ENCODE assay signal across 20 cellular contexts in the genomic region with DNA sequence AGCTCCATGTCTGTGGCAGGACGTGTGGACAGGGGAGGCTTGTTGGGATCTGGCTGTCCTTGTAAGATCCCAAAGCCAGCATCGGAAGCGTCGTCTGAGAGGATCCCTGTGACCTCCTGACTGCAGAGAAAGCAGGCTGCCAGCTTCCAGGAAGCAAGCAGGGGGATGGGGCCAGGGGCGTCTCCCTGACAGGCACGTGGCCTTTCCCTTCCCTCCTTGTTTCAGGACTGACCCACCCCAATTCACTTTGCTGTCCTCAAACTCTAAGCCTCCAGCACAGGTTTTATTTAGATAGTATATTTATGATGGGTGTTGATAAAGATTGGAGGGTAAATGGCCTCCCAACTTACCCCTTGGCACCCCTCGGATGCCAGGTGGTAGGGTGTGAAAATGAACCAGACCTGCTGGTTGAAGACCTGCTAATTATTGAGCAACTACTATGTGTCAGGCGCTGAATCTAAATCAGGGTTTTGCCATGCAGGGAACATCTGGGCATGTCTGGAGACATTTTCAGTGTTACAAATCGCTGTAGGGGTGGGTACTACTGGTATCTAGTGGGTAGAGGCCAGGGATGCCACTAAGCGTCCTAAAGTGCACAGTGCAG. TPM values are rescaled to one million over a fixed set of nuclear protein-coding genes. Genes with fewer than 3 reads are reported as not detected.
A peak's percentile ranks its signal among the peaks of the same experiment; 100 is the strongest.
DNase-seq lines count a peak whose midpoint lies in the region; ATAC-seq, FAIRE-seq and TF ChIP-seq lines count a peak whose summit lies in the region.
"Had no signal": no experiment of that assay in that cellular context is flagged by ENCODE, and none has a peak within 500 bp of the region (broad histone marks: within the 10 kb centered on the region; RNA-seq: fewer than 3 reads in every experiment).

No MANE protein-coding gene starts in this region.

- no peaks in the 10 kb centered on the region for H3K9me1 ChIP-seq in K562 (ENCODE audit: control insufficient read depth, insufficient read depth, low read length)

- H3K9me3 ChIP-seq in T-helper 17 cell (ENCODE audit: control insufficient read depth, low read length, poor library complexity, severe bottlenecking), result no peaks in the 10 kb centered on the region
- H3K9me3 ChIP-seq in K562 (replicated peaks; ENCODE audit: control insufficient read depth, insufficient read depth, low read depth, low read length), result no peaks in the 10 kb centered on the region
- no peaks in the 10 kb centered on the region for H3K9me3 ChIP-seq in smooth muscle cell (replicated peaks; ENCODE audit: low read depth)
- H3K9me3 ChIP-seq in effector memory CD4-positive, alpha-beta T cell (ENCODE audit: control insufficient read depth, low read length), result no peaks in the 10 kb centered on the region
- H3K9me3 ChIP-seq: ovary had no signal

- intact Hi-C loops in K562 (cut with micrococcal nuclease), result no loop called here

- H4K20me1 ChIP-seq in K562 (replicated peaks; ENCODE audit: control insufficient read depth, insufficient read depth, low read length) (no peaks in the 10 kb centered on the region), smooth muscle cell (ENCODE audit: low read depth) (no peaks in the 10 kb centered on the region)

- no peak for TF ChIP-seq EP300 in K562 (IDR thresholded peaks at IDR 0.05; ENCODE audit: low read length)

- H3K9ac ChIP-seq in K562 (ENCODE audit: insufficient read depth in 1 of 2, low read depth in 2 of 2, low read length in 2 of 2) (peak overlapping the region; percentile 44 to 90; a peak in 3 of 4 replicates), smooth muscle cell (ENCODE audit: low read depth) (no peak overlapping the region)
- H3K9ac ChIP-seq: GM23248 had no signal

- H2AFZ ChIP-seq in K562 (ENCODE audit: low read depth, low read length) (peak overlapping the region; percentile 98), smooth muscle cell (ENCODE audit: low read depth) (no peak overlapping the region)
- H2AFZ ChIP-seq: GM23248 had no signal

- H3K4me3 Mint-ChIP-seq in activated naive CD4-positive, alpha-beta T cell treated with anti-CD3 and anti-CD28 coated beads, Interleukin-2, amount 10 ng/mL, durations not matched to agents 7 days and 5 days, result peak overlapping the region; percentile 12
- peak overlapping the region; percentile 5 for H3K4me3 Mint-ChIP-seq in T-helper 17 cell
- H3K4me3 Mint-ChIP-seq in stimulated activated naive B cell treated with anti-CD40 and anti-IgM and Interleukin-4, amounts not matched to agents 10 μg/mL and 1 μg/mL and 100 μg/mL, for 72 hours, result no peak overlapping the region
- H3K4me3 Mint-ChIP-seq: endodermal cell had no signal

- no peak for TF ChIP-seq POLR2A in K562 (conservative IDR thresholded peaks at IDR 0.05)

- peak overlapping the region; percentile 19 for H3K4me2 ChIP-seq in K562 (ENCODE audit: insufficient read depth, low read length)
- no peak overlapping the region for H3K4me2 ChIP-seq in smooth muscle cell

- H3K36me3 ChIP-seq in K562 (ENCODE audit: control insufficient read depth, insufficient read depth, low read length) (no peaks in the 10 kb centered on the region), smooth muscle cell (ENCODE audit: low read depth) (no peaks in the 10 kb centered on the region)
- H3K36me3 ChIP-seq in effector memory CD4-positive, alpha-beta T cell (ENCODE audit: control insufficient read depth, insufficient read depth, low read length), result no peaks in the 10 kb centered on the region
- H3K36me3 ChIP-seq: ovary had no signal

- no peak for FAIRE-seq in K562 (lab: Jason Lieb, UNC)
- FAIRE-seq: D721Med had no signal

- BruUV-seq in K562 (replicated peaks; lab: Mats Ljungman, UMichigan), result no TSS peak

- TF ChIP-seq CTCF in K562 (IDR thresholded peaks at IDR 0.05 in 2 of 3, conservative IDR thresholded peaks at IDR 0.05 in 1 of 3; ENCODE audit: insufficient read depth in 2 of 3, low read depth in 1 of 3, low read length in 3 of 3), result no peak
- no peak for TF ChIP-seq CTCF in smooth muscle cell (IDR thresholded peaks at IDR 0.05; ENCODE audit: borderline replicate concordance, insufficient read depth, poor library complexity, severe bottlenecking)

- H3K27ac ChIP-seq in K562 (ENCODE audit: extremely low read depth, low read depth, low read length), result peak overlapping the region; percentile 68
- H3K27ac ChIP-seq in smooth muscle cell (ENCODE audit: low read depth), result no peak overlapping the region
- H3K27ac ChIP-seq in effector memory CD4-positive, alpha-beta T cell (ENCODE audit: insufficient read depth, low read length, poor library complexity, severe bottlenecking), result no peak overlapping the region
- H3K27ac ChIP-seq: GM23248, ovary had no signal

- peaks cover 3% of the 10 kb centered on the region for H3K36me3 Mint-ChIP-seq in activated naive CD4-positive, alpha-beta T cell treated with anti-CD3 and anti-CD28 coated beads, Interleukin-2, amount 10 ng/mL, durations not matched to agents 7 days and 5 days
- no peaks in the 10 kb centered on the region for H3K36me3 Mint-ChIP-seq in T-helper 17 cell (ENCODE audit: low read depth)
- H3K36me3 Mint-ChIP-seq in stimulated activated naive B cell treated with anti-CD40 and anti-IgM and Interleukin-4, amounts not matched to agents 10 μg/mL and 1 μg/mL and 100 μg/mL, for 72 hours, result no peaks in the 10 kb centered on the region

- no peaks in the 10 kb centered on the region for H3K27me3 ChIP-seq in K562 (ENCODE audit: control insufficient read depth in 2 of 2, insufficient read depth in 2 of 2, low read length in 2 of 2)
- no peaks in the 10 kb centered on the region for H3K27me3 ChIP-seq in smooth muscle cell (ENCODE audit: low read depth)
- H3K27me3 ChIP-seq in effector memory CD4-positive, alpha-beta T cell (replicated peaks; ENCODE audit: control insufficient read depth, insufficient read depth, low read length, poor library complexity, severe bottlenecking), result no peaks in the 10 kb centered on the region
- H3K27me3 ChIP-seq: ovary had no signal

- H3K4me1 ChIP-seq in K562 (replicated peaks in 1 of 2; ENCODE audit: control insufficient read depth in 2 of 2, insufficient read depth in 2 of 2, low read length in 2 of 2), result peaks cover 37 to 46% of the 10 kb centered on the region in 2 experiments
- H3K4me1 ChIP-seq in smooth muscle cell (ENCODE audit: low read depth), result no peaks in the 10 kb centered on the region
- peaks cover 29% of the 10 kb centered on the region for H3K4me1 ChIP-seq in effector memory CD4-positive, alpha-beta T cell (ENCODE audit: control insufficient read depth, insufficient read depth, low read length, poor library complexity, severe bottlenecking)

- peak overlapping the region; percentile 99 for H3K27ac Mint-ChIP-seq in activated naive CD4-positive, alpha-beta T cell treated with anti-CD3 and anti-CD28 coated beads, Interleukin-2, amount 10 ng/mL, durations not matched to agents 7 days and 5 days
- peak overlapping the region; percentile 99 for H3K27ac Mint-ChIP-seq in T-helper 17 cell
- H3K27ac Mint-ChIP-seq in stimulated activated naive B cell treated with anti-CD40 and anti-IgM and Interleukin-4, amounts not matched to agents 10 μg/mL and 1 μg/mL and 100 μg/mL, for 72 hours, result peak overlapping the region; percentile 96
- H3K27ac Mint-ChIP-seq: endodermal cell had no signal

- TF ChIP-seq RAD21 in K562 (CRISPR knock-in tag; conservative IDR thresholded peaks at IDR 0.05 in 1 of 2, IDR thresholded peaks at IDR 0.05 in 1 of 2), result no peak

- no peaks in the 10 kb centered on the region for H3K9me3 Mint-ChIP-seq in activated naive CD4-positive, alpha-beta T cell treated with anti-CD3 and anti-CD28 coated beads, Interleukin-2, amount 10 ng/mL, durations not matched to agents 7 days and 5 days
- H3K9me3 Mint-ChIP-seq in stimulated activated naive B cell treated with anti-CD40 and anti-IgM and Interleukin-4, amounts not matched to agents 10 μg/mL and 1 μg/mL and 100 μg/mL, for 72 hours, result no peaks in the 10 kb centered on the region
- H3K9me3 Mint-ChIP-seq: endodermal cell had no signal

- no peak overlapping the region for H3K4me3 ChIP-seq in K562
- H3K4me3 ChIP-seq in smooth muscle cell, result no peak overlapping the region
- H3K4me3 ChIP-seq in effector memory CD4-positive, alpha-beta T cell (ENCODE audit: insufficient read depth, low read depth, low read length, poor library complexity, severe bottlenecking), result no peak overlapping the region
- H3K4me3 ChIP-seq: GM23248, ovary had no signal

- in situ Hi-C loops in K562 (cut with MboI), result no loop called here

- H3F3A ChIP-seq in smooth muscle cell (ENCODE audit: low read depth), result no peaks in the 10 kb centered on the region

- H3K27me3 Mint-ChIP-seq in activated naive CD4-positive, alpha-beta T cell treated with anti-CD3 and anti-CD28 coated beads, Interleukin-2, amount 10 ng/mL, durations not matched to agents 7 days and 5 days, result no peaks in the 10 kb centered on the region
- H3K27me3 Mint-ChIP-seq in T-helper 17 cell, result no peaks in the 10 kb centered on the region
- H3K27me3 Mint-ChIP-seq in stimulated activated naive B cell treated with anti-CD40 and anti-IgM and Interleukin-4, amounts not matched to agents 10 μg/mL and 1 μg/mL and 100 μg/mL, for 72 hours, result no peaks in the 10 kb centered on the region

- H3K79me2 ChIP-seq in K562 (ENCODE audit: control insufficient read depth, insufficient read depth, low read length) (no peaks in the 10 kb centered on the region), smooth muscle cell (ENCODE audit: low read depth) (no peaks in the 10 kb centered on the region)

- DNase-seq in activated naive CD4-positive, alpha-beta T cell treated with anti-CD3 and anti-CD28 coated beads, Interleukin-2, amount 10 ng/mL, durations not matched to agents 7 days and 5 days, result no peak
- DNase-seq in activated naive CD4-positive, alpha-beta T cell (lab: John Stamatoyannopoulos, UW), result no peak
- DNase-seq in T-helper 17 cell (no peak), K562 (ENCODE audit: extremely low read depth in 1 of 4, low spot score in 3 of 4) (peak; percentile 52 to 67 (median 64)), smooth muscle cell (lab: John Stamatoyannopoulos, UW; ENCODE audit: unreplicated experiment) (no peak), EL (no peak)
- DNase-seq in stimulated activated naive B cell treated with anti-CD40 and anti-IgM and Interleukin-4, amounts not matched to agents 10 μg/mL and 1 μg/mL and 100 μg/mL, for 72 hours, result no peak
- no peak for DNase-seq in effector memory CD4-positive, alpha-beta T cell
- DNase-seq: endodermal cell; GM23248; NCI-H1694; NCI-H345; ovary; SHP77 treated with DMSO at 0.1 percent for 48 hours; stimulated activated CD4-positive, alpha-beta T cell treated with anti-CD3 and anti-CD28 coated beads, Interleukin-2, amount 100 ng/mL, for 48 hours; T1000 had no signal

- H3K4me1 Mint-ChIP-seq in activated naive CD4-positive, alpha-beta T cell treated with anti-CD3 and anti-CD28 coated beads, Interleukin-2, amount 10 ng/mL, durations not matched to agents 7 days and 5 days, result peaks cover 88% of the 10 kb centered on the region
- H3K4me1 Mint-ChIP-seq in T-helper 17 cell, result peaks cover 42% of the 10 kb centered on the region
- peaks cover 39 to 65% of the 10 kb centered on the region in 2 donors for H3K4me1 Mint-ChIP-seq in stimulated activated naive B cell treated with anti-CD40 and anti-IgM and Interleukin-4, amounts not matched to agents 10 μg/mL and 1 μg/mL and 100 μg/mL, for 72 hours
- H3K4me1 Mint-ChIP-seq: endodermal cell had no signal

- WGBS in K562 (ENCODE audit: insufficient coverage, low coverage, missing lambda C conversion rate), result 54% methylated on average over 8 of the region's 10 CpGs
- 76% methylated on average over 10 of the region's 10 CpGs for WGBS in smooth muscle cell (ENCODE audit: low lambda C conversion rate)

- POLR2A ChIA-PET in K562 (lab: Yijun Ruan, JAX), result interaction anchor here (0.6 kb wide), 1 partner anchor 13 kb away, joined by 3 read pairs; no protein-coding TSS in a partner anchor

- CTCF ChIA-PET in activated naive CD4-positive, alpha-beta T cell treated with anti-CD3 and anti-CD28 coated beads, Interleukin-2, amount 10 ng/mL, durations not matched to agents 7 days and 5 days (lab: Charles Lee), result no interaction called here
- CTCF ChIA-PET in K562 (lab: Yijun Ruan, JAX; ENCODE audit: low intra/inter-chr PET ratio), result interaction anchor here (0.6 kb wide), 1 partner anchor 39 kb away, joined by 3 read pairs; no protein-coding TSS in a partner anchor

- ATAC-seq in T-helper 17 cell, result no peak
- no peak for ATAC-seq in K562
- no peak for ATAC-seq in stimulated activated naive B cell treated with anti-CD40 and anti-IgM and Interleukin-4, amounts not matched to agents 10 μg/mL and 1 μg/mL and 100 μg/mL, for 72 hours (replicated peaks)

RNA-seq across cellular contexts. Expression of gene SOCS1, which starts 24.5 kb away (rescaled TPM):
- total RNA-seq in T-helper 17 cell (10 to 100 TPM; 42.1 to 49.5 TPM), K562 (2014; rRNA removed) (2.9 and 3.3 TPM in 2 replicates), K562 (2014; rRNA removed; fragmentation: Illumina TruSeq; extraction: Trizol) (0.29 and 0.44 TPM in 2 replicates), K562 (2015; rRNA removed; fragmentation: Illumina TruSeq; extraction: Trizol) (1.8 and 2.3 TPM in 2 replicates), K562 (2021) (7.1 and 7.5 TPM in 2 replicates), smooth muscle cell (3.5 and 6.1 TPM in 2 replicates)
- total RNA-seq in K562 (2011; cell fraction: chromatin; rRNA removed; ENCODE audit: low replicate concordance), result 6.9 and 32.4 TPM in 2 replicates
- total RNA-seq in K562 (2011; cell fraction: nucleolus; rRNA removed), result 49.0 and 69.4 TPM in 2 replicates
- total RNA-seq in K562 (2011; cell fraction: nucleoplasm; rRNA removed), result 25.5 and 31.5 TPM in 2 replicates
- polyA plus RNA-seq in K562 (2011; rRNA removed) (3.8 and 6.4 TPM in 2 replicates), K562 (2014; fragmentation: Illumina TruSeq; extraction: Trizol) (1.1 and 1.4 TPM in 2 replicates), K562 (2014; fragmentation: Nextera tagmentation; extraction: Ambion mirVana) (under 1 TPM; 0.04 to 0.10 TPM), K562 (2014; rRNA removed) (6.2 and 7.2 TPM in 2 replicates), smooth muscle cell (17.6 and 18.7 TPM in 2 replicates)
- 11.2 and 23.7 TPM in 2 replicates for polyA plus RNA-seq in K562 (2011; cell fraction: cytosol; rRNA removed)
- polyA plus RNA-seq in K562 (2011; cell fraction: nucleus; rRNA removed), result 30.0 and 38.3 TPM in 2 replicates
- polyA plus RNA-seq in K562 (2012), result 8.5 and 19.6 TPM in 2 replicates
- 1.2 and 1.6 TPM in 2 replicates for polyA minus RNA-seq in K562 (2011; rRNA and poly(A)+ RNA removed)
- 6.1 and 17.1 TPM in 2 replicates for polyA minus RNA-seq in K562 (2011; cell fraction: cytosol; rRNA and poly(A)+ RNA removed)
- 33.7 and 41.5 TPM in 2 replicates for polyA minus RNA-seq in K562 (2011; cell fraction: nucleus; rRNA and poly(A)+ RNA removed)

RNA-seq across cellular contexts. Expression of gene TNP2, which starts 37.7 kb away (rescaled TPM):
- total RNA-seq in T-helper 17 cell (not detected), K562 (2014; rRNA removed) (not detected in 2 replicates), K562 (2014; rRNA removed; fragmentation: Illumina TruSeq; extraction: Trizol) (not detected in 2 replicates), K562 (2015; rRNA removed; fragmentation: Illumina TruSeq; extraction: Trizol) (not detected in 2 replicates), K562 (2021) (not detected in 2 replicates), smooth muscle cell (not detected in 2 replicates)
- not detected in 2 replicates for total RNA-seq in K562 (2011; cell fraction: chromatin; rRNA removed; ENCODE audit: low replicate concordance)
- not detected in 2 replicates for total RNA-seq in K562 (2011; cell fraction: nucleolus; rRNA removed)
- not detected in 2 replicates for total RNA-seq in K562 (2011; cell fraction: nucleoplasm; rRNA removed)
- polyA plus RNA-seq in K562 (2011; rRNA removed) (not detected in 2 replicates), K562 (2014; fragmentation: Illumina TruSeq; extraction: Trizol) (not detected in 2 replicates), K562 (2014; fragmentation: Nextera tagmentation; extraction: Ambion mirVana) (not detected), K562 (2014; rRNA removed) (not detected in 2 replicates), smooth muscle cell (not detected in 2 replicates)
- polyA plus RNA-seq in K562 (2011; cell fraction: cytosol; rRNA removed), result not detected in 2 replicates
- not detected in 2 replicates for polyA plus RNA-seq in K562 (2011; cell fraction: nucleus; rRNA removed)
- polyA plus RNA-seq in K562 (2012), result not detected in 2 replicates
- polyA minus RNA-seq in K562 (2011; rRNA and poly(A)+ RNA removed), result not detected in 2 replicates
- not detected in 2 replicates for polyA minus RNA-seq in K562 (2011; cell fraction: cytosol; rRNA and poly(A)+ RNA removed)
- not detected in 2 replicates for polyA minus RNA-seq in K562 (2011; cell fraction: nucleus; rRNA and poly(A)+ RNA removed)
- total RNA-seq: endodermal cell, GM23248, mononuclear cell, ovary had no signal
- polyA plus RNA-seq: adipose tissue, GM23248, ovary, thymus had no signal

RNA-seq across cellular contexts. Expression of gene PRM3, which starts 42.0 kb away (rescaled TPM):
- total RNA-seq in T-helper 17 cell (not detected), K562 (2014; rRNA removed) (not detected in 2 replicates), K562 (2014; rRNA removed; fragmentation: Illumina TruSeq; extraction: Trizol) (not detected in 2 replicates), K562 (2015; rRNA removed; fragmentation: Illumina TruSeq; extraction: Trizol) (not detected in 2 replicates), K562 (2021) (not detected in 2 replicates), smooth muscle cell (not detected in 2 replicates)
- not detected in 2 replicates for total RNA-seq in K562 (2011; cell fraction: chromatin; rRNA removed; ENCODE audit: low replicate concordance)
- not detected in 2 replicates for total RNA-seq in K562 (2011; cell fraction: nucleolus; rRNA removed)
- total RNA-seq in K562 (2011; cell fraction: nucleoplasm; rRNA removed), result not detected in 2 replicates
- polyA plus RNA-seq in K562 (2011; rRNA removed) (not detected in 2 replicates), K562 (2014; fragmentation: Illumina TruSeq; extraction: Trizol) (not detected in 2 replicates), K562 (2014; fragmentation: Nextera tagmentation; extraction: Ambion mirVana) (not detected), K562 (2014; rRNA removed) (not detected in 2 replicates), smooth muscle cell (not detected in 2 replicates)
- not detected in 2 replicates for polyA plus RNA-seq in K562 (2011; cell fraction: cytosol; rRNA removed)
- polyA plus RNA-seq in K562 (2011; cell fraction: nucleus; rRNA removed), result not detected in 2 replicates
- polyA plus RNA-seq in K562 (2012), result not detected in 2 replicates
- not detected in 2 replicates for polyA minus RNA-seq in K562 (2011; rRNA and poly(A)+ RNA removed)
- not detected in 2 replicates for polyA minus RNA-seq in K562 (2011; cell fraction: cytosol; rRNA and poly(A)+ RNA removed)
- not detected in 2 replicates for polyA minus RNA-seq in K562 (2011; cell fraction: nucleus; rRNA and poly(A)+ RNA removed)
- total RNA-seq: endodermal cell, GM23248, mononuclear cell, ovary had no signal
- polyA plus RNA-seq: adipose tissue, GM23248, ovary, thymus had no signal

RNA-seq across cellular contexts. Expression of gene PRM2, which starts 44.8 kb away (rescaled TPM):
- total RNA-seq in T-helper 17 cell (not detected), K562 (2014; rRNA removed) (not detected in 2 replicates), K562 (2014; rRNA removed; fragmentation: Illumina TruSeq; extraction: Trizol) (not detected in 2 replicates), K562 (2015; rRNA removed; fragmentation: Illumina TruSeq; extraction: Trizol) (not detected in 2 replicates), K562 (2021) (not detected in 2 replicates), smooth muscle cell (not detected in 2 replicates)
- total RNA-seq in K562 (2011; cell fraction: chromatin; rRNA removed; ENCODE audit: low replicate concordance), result not detected in 2 replicates
- total RNA-seq in K562 (2011; cell fraction: nucleolus; rRNA removed), result not detected in 2 replicates
- total RNA-seq in K562 (2011; cell fraction: nucleoplasm; rRNA removed), result not detected in 2 replicates
- polyA plus RNA-seq in K562 (2011; rRNA removed) (not detected in 2 replicates), K562 (2014; fragmentation: Illumina TruSeq; extraction: Trizol) (not detected in 2 replicates), K562 (2014; fragmentation: Nextera tagmentation; extraction: Ambion mirVana) (not detected), K562 (2014; rRNA removed) (not detected in 2 replicates), smooth muscle cell (not detected in 2 replicates)
- polyA plus RNA-seq in K562 (2011; cell fraction: cytosol; rRNA removed), result not detected in 2 replicates
- not detected in 2 replicates for polyA plus RNA-seq in K562 (2011; cell fraction: nucleus; rRNA removed)
- polyA plus RNA-seq in K562 (2012), result not detected in 2 replicates
- not detected in 2 replicates for polyA minus RNA-seq in K562 (2011; rRNA and poly(A)+ RNA removed)
- not detected in 2 replicates for polyA minus RNA-seq in K562 (2011; cell fraction: cytosol; rRNA and poly(A)+ RNA removed)
- polyA minus RNA-seq in K562 (2011; cell fraction: nucleus; rRNA and poly(A)+ RNA removed), result not detected in 2 replicates
- total RNA-seq: endodermal cell, GM23248, mononuclear cell, ovary had no signal
- polyA plus RNA-seq: adipose tissue, GM23248, ovary had no signal

RNA-seq across cellular contexts. Expression of gene PRM1, which starts 49.7 kb away (rescaled TPM):
- total RNA-seq in T-helper 17 cell (not detected), K562 (2014; rRNA removed) (not detected in 2 replicates), K562 (2014; rRNA removed; fragmentation: Illumina TruSeq; extraction: Trizol) (not detected in 2 replicates), K562 (2015; rRNA removed; fragmentation: Illumina TruSeq; extraction: Trizol) (not detected in 2 replicates), K562 (2021) (not detected in 2 replicates), smooth muscle cell (not detected in 2 replicates)
- total RNA-seq in K562 (2011; cell fraction: chromatin; rRNA removed; ENCODE audit: low replicate concordance), result not detected in 2 replicates
- total RNA-seq in K562 (2011; cell fraction: nucleolus; rRNA removed), result not detected in 2 replicates
- not detected in 2 replicates for total RNA-seq in K562 (2011; cell fraction: nucleoplasm; rRNA removed)
- polyA plus RNA-seq in K562 (2011; rRNA removed) (not detected in 2 replicates), K562 (2014; fragmentation: Illumina TruSeq; extraction: Trizol) (not detected in 2 replicates), K562 (2014; fragmentation: Nextera tagmentation; extraction: Ambion mirVana) (not detected), K562 (2014; rRNA removed) (not detected in 2 replicates), smooth muscle cell (not detected in 2 replicates)
- not detected in 2 replicates for polyA plus RNA-seq in K562 (2011; cell fraction: cytosol; rRNA removed)
- polyA plus RNA-seq in K562 (2011; cell fraction: nucleus; rRNA removed), result not detected in 2 replicates
- polyA plus RNA-seq in K562 (2012), result not detected in 2 replicates
- not detected in 2 replicates for polyA minus RNA-seq in K562 (2011; rRNA and poly(A)+ RNA removed)
- not detected in 2 replicates for polyA minus RNA-seq in K562 (2011; cell fraction: cytosol; rRNA and poly(A)+ RNA removed)
- not detected in 2 replicates for polyA minus RNA-seq in K562 (2011; cell fraction: nucleus; rRNA and poly(A)+ RNA removed)
- total RNA-seq: endodermal cell, GM23248, mononuclear cell, ovary had no signal
- polyA plus RNA-seq: adipose tissue, GM23248, ovary had no signal

Comparison
In these comparisons a context has a peak if more than half of its experiments do, and no peak if none do; other contexts are left out.
1. DNase-seq: peak in K562 (4 of 4); none in activated naive CD4-positive, alpha-beta T cell treated with anti-CD3 and anti-CD28 coated beads, Interleukin-2, amount 10 ng/mL, durations not matched to agents 7 days and 5 days (single experiment), activated naive CD4-positive, alpha-beta T cell (0 of 4), T-helper 17 cell (0 of 3), stimulated activated naive B cell treated with anti-CD40 and anti-IgM and Interleukin-4, amounts not matched to agents 10 μg/mL and 1 μg/mL and 100 μg/mL, for 72 hours (single experiment), smooth muscle cell (single experiment), effector memory CD4-positive, alpha-beta T cell (0 of 3) and EL (single experiment).
2. H3K4me3 Mint-ChIP-seq: peak in activated naive CD4-positive, alpha-beta T cell treated with anti-CD3 and anti-CD28 coated beads, Interleukin-2, amount 10 ng/mL, durations not matched to agents 7 days and 5 days (single experiment) and T-helper 17 cell (single experiment); none in stimulated activated naive B cell treated with anti-CD40 and anti-IgM and Interleukin-4, amounts not matched to agents 10 μg/mL and 1 μg/mL and 100 μg/mL, for 72 hours (0 of 2).
3. Peak in every context shown above with its lines, with median percentiles within 50 percentile points of each other: H3K27ac Mint-ChIP-seq.